17 cellular contexts compared by ENCODE assay signal in genomic region chr14:51609251-51609986, GRCh38. TPM values are rescaled to one million over a fixed set of nuclear protein-coding genes. Genes with fewer than 3 reads are reported as not detected.
A peak's percentile ranks its signal among the peaks of the same experiment; 100 is the strongest.
DNase-seq lines count a peak whose midpoint lies in the region; ATAC-seq, FAIRE-seq and TF ChIP-seq lines count a peak whose summit lies in the region.
"Had no signal": no experiment of that assay in that cellular context is flagged by ENCODE, and none has a peak within 500 bp of the region (broad histone marks: within the 10 kb centered on the region; RNA-seq: fewer than 3 reads in every experiment).

No MANE protein-coding gene starts in this region.

- BruUV-seq in endothelial cell of umbilical vein (replicated peaks; lab: Mats Ljungman, UMichigan), result no TSS peak

- H3K9ac ChIP-seq in endothelial cell of umbilical vein (replicated peaks; ENCODE audit: extremely low read depth, insufficient read depth, low read length) (no peak overlapping the region), skeletal muscle satellite cell (ENCODE audit: low read depth, low read length) (peak overlapping the region; percentile 19)
- H3K9ac ChIP-seq: BLaER1 had no signal

- no peaks in the 10 kb centered on the region for H3K36me3 Mint-ChIP-seq in GM23338 (ENCODE audit: low read depth)

- H4K20me1 ChIP-seq in GM23338 (replicated peaks; ENCODE audit: insufficient read depth) (no peaks in the 10 kb centered on the region), endothelial cell of umbilical vein (replicated peaks; ENCODE audit: control insufficient read depth, extremely low read depth, insufficient read depth, low read length) (no peaks in the 10 kb centered on the region)
- H4K20me1 ChIP-seq: BLaER1 had no signal

- H3K27ac ChIP-seq in GM23338 (ENCODE audit: low read depth) (no peak overlapping the region), endothelial cell of umbilical vein (ENCODE audit: insufficient read depth, low read depth, low read length) (no peak overlapping the region)
- H3K27ac ChIP-seq: BLaER1, ovary, Peyer's patch, upper lobe of right lung had no signal

- H3K4me2 ChIP-seq in GM23338, result no peak overlapping the region
- no peak overlapping the region for H3K4me2 ChIP-seq in endothelial cell of umbilical vein (ENCODE audit: insufficient read depth, low read length)
- peak overlapping the region; percentile 44 for H3K4me2 ChIP-seq in skeletal muscle satellite cell (ENCODE audit: low read length)
- H3K4me2 ChIP-seq: BLaER1 had no signal

- H3F3A ChIP-seq in GM23338 (replicated peaks; ENCODE audit: low read depth), result no peaks in the 10 kb centered on the region

- H3K4me3 ChIP-seq in GM23338 (no peak overlapping the region), endothelial cell of umbilical vein (replicated peaks in 1 of 3; ENCODE audit: insufficient read depth in 1 of 3, low read depth in 1 of 3, low read length in 3 of 3) (no peak overlapping the region), skeletal muscle satellite cell (ENCODE audit: low read length) (peak overlapping the region; percentile 12)
- H3K4me3 ChIP-seq: BLaER1, ovary, Peyer's patch, upper lobe of right lung had no signal

- CTCF ChIA-PET in endothelial cell of umbilical vein (lab: Charles Lee), result interaction anchor here (1.0 to 1.3 kb wide), 3 partner anchors 11 to 13 kb away, joined by 3 to 4 read pairs (median 3); no protein-coding TSS in a partner anchor

- no peaks in the 10 kb centered on the region for H3K9me1 ChIP-seq in endothelial cell of umbilical vein (replicated peaks; ENCODE audit: control insufficient read depth, extremely low read depth, insufficient read depth, low read length)

- no peaks in the 10 kb centered on the region for H3K79me2 ChIP-seq in GM23338 (replicated peaks; ENCODE audit: insufficient read depth)
- no peaks in the 10 kb centered on the region for H3K79me2 ChIP-seq in endothelial cell of umbilical vein (ENCODE audit: control insufficient read depth, insufficient read depth, low read length)

- no peaks in the 10 kb centered on the region for H3K27me3 Mint-ChIP-seq in GM23338 (ENCODE audit: insufficient read depth, low read depth, poor library complexity)

- intact Hi-C loops in endothelial cell of umbilical vein (cut with micrococcal nuclease), result no loop called here

- no peak for TF ChIP-seq POLR2A in endothelial cell of umbilical vein (IDR thresholded peaks at IDR 0.05; ENCODE audit: low read depth, low read length)

- H3K9me3 Mint-ChIP-seq in GM23338, result no peaks in the 10 kb centered on the region
- H3K9me3 Mint-ChIP-seq: T-helper 1 cell treated with Interleukin-12 subunit alpha and Interleukin-12 subunit beta and Interleukin-4 antibody, amounts not matched to agents 30 μg/mL and 1 μg/mL, for 36 hours had no signal

- ATAC-seq in GM23338, result no peak
- no peak for ATAC-seq in HG03439 (IDR thresholded peaks at IDR 0.05; ENCODE audit: unreplicated experiment)
- ATAC-seq: upper lobe of right lung had no signal

- H3K4me1 Mint-ChIP-seq in GM23338, result peaks cover 14% of the 10 kb centered on the region; the same call in 2 of the 3 replicates

- POLR2A ChIA-PET in endothelial cell of umbilical vein (lab: Charles Lee), result no interaction called here

- H2AFZ ChIP-seq in GM23338, result peak overlapping the region; percentile 84
- peak overlapping the region; percentile 66 for H2AFZ ChIP-seq in endothelial cell of umbilical vein (ENCODE audit: low read depth, low read length)

- H3K4me1 ChIP-seq in GM23338 (ENCODE audit: insufficient read depth) (no peaks in the 10 kb centered on the region), endothelial cell of umbilical vein (ENCODE audit: control insufficient read depth, extremely low read depth, insufficient read depth, low read length) (peaks cover 8% of the 10 kb centered on the region), skeletal muscle satellite cell (ENCODE audit: control insufficient read depth, insufficient read depth, low read length) (peaks cover 24% of the 10 kb centered on the region)
- H3K4me1 ChIP-seq: BLaER1, Peyer's patch, upper lobe of right lung had no signal

- no peaks in the 10 kb centered on the region for H3K9me3 ChIP-seq in endothelial cell of umbilical vein (replicated peaks; ENCODE audit: control insufficient read depth, insufficient read depth, low read length)
- H3K9me3 ChIP-seq in skeletal muscle satellite cell (replicated peaks; ENCODE audit: low read length), result no peaks in the 10 kb centered on the region
- H3K9me3 ChIP-seq: BLaER1, ovary, Peyer's patch, upper lobe of right lung had no signal

- dilution Hi-C loops in endothelial cell of umbilical vein (cut with MboI; ENCODE audit: extremely low pct_ligation_motif_present, low sequenced_read_pairs), result no loop called here

- DNase-seq in GM23338 (ENCODE audit: low spot score) (no peak), RCC 7860 (ENCODE audit: low spot score) (peak; percentile 10), endothelial cell of umbilical vein (ENCODE audit: low read depth, low spot score) (peak; percentile 21), amygdala (lab: John Stamatoyannopoulos, UW) (no peak), Ammon's horn (ENCODE audit: low spot score) (no peak)
- DNase-seq: activated naive CD4-positive, alpha-beta T cell treated with anti-CD3 and anti-CD28 coated beads, Interleukin-2, amount 50 U/mL, for 16 hours; central memory CD4-positive, alpha-beta T cell; NCI-H187; NCI-H526 treated with DMSO at 0.1 percent for 48 hours; ovary; Peyer's patch; stimulated activated naive CD4-positive, alpha-beta T cell; upper lobe of right lung had no signal

- no peak for TF ChIP-seq CTCF in GM23338 (conservative IDR thresholded peaks at IDR 0.05; ENCODE audit: low read depth in 2 of 2)
- TF ChIP-seq CTCF in endothelial cell of umbilical vein (IDR thresholded peaks at IDR 0.05; ENCODE audit: extremely low read depth in 1 of 2, insufficient read depth in 1 of 2, low read depth in 1 of 2, low read length in 2 of 2), result no peak

- peaks cover 10% of the 10 kb centered on the region; the same call in 1 of the 2 replicates for H3K9me2 ChIP-seq in GM23338 (ENCODE audit: insufficient read depth)

- no peak overlapping the region for H3K4me3 Mint-ChIP-seq in GM23338
- H3K4me3 Mint-ChIP-seq: T-helper 1 cell treated with Interleukin-12 subunit alpha and Interleukin-12 subunit beta and Interleukin-4 antibody, amounts not matched to agents 30 μg/mL and 1 μg/mL, for 36 hours had no signal

- no peak for FAIRE-seq in RCC 7860 (lab: Jason Lieb, UNC)
- FAIRE-seq in endothelial cell of umbilical vein (lab: Jason Lieb, UNC), result peak; percentile 54

- H3K27me3 ChIP-seq in GM23338 (ENCODE audit: insufficient read depth) (no peaks in the 10 kb centered on the region), endothelial cell of umbilical vein (ENCODE audit: control insufficient read depth in 2 of 2, insufficient read depth in 2 of 2, low read length in 2 of 2) (no peaks in the 10 kb centered on the region), skeletal muscle satellite cell (ENCODE audit: control insufficient read depth, insufficient read depth, low read length) (no peaks in the 10 kb centered on the region)
- H3K27me3 ChIP-seq: BLaER1, ovary, Peyer's patch, upper lobe of right lung had no signal

- H3K36me3 ChIP-seq in GM23338 (ENCODE audit: insufficient read depth), result no peaks in the 10 kb centered on the region
- no peaks in the 10 kb centered on the region for H3K36me3 ChIP-seq in endothelial cell of umbilical vein (ENCODE audit: control insufficient read depth in 2 of 2, extremely low read depth in 1 of 2, insufficient read depth in 2 of 2, low read length in 2 of 2)
- H3K36me3 ChIP-seq in skeletal muscle satellite cell (ENCODE audit: insufficient read depth, low read length), result no peaks in the 10 kb centered on the region
- H3K36me3 ChIP-seq: BLaER1, ovary, Peyer's patch, upper lobe of right lung had no signal

- H3K27ac Mint-ChIP-seq in GM23338, result no peak overlapping the region
- H3K27ac Mint-ChIP-seq: T-helper 1 cell treated with Interleukin-12 subunit alpha and Interleukin-12 subunit beta and Interleukin-4 antibody, amounts not matched to agents 30 μg/mL and 1 μg/mL, for 36 hours had no signal

TF ChIP-seq in GM23338, 12 proteins besides CTCF, POLR2A, EP300 and RAD21 (continues in another document):
- no peak for TF ChIP-seq POLR2AphosphoS5 (IDR thresholded peaks at IDR 0.05; ENCODE audit: low read depth)
- no peak for TF ChIP-seq ZNF114 (CRISPR knock-in tag; IDR thresholded peaks at IDR 0.05)
- TF ChIP-seq ZNF331 (CRISPR knock-in tag; IDR thresholded peaks at IDR 0.05; ENCODE audit: low read depth), result no peak

TF ChIP-seq in endothelial cell of umbilical vein, 7 proteins besides CTCF, POLR2A, EP300 and RAD21:
- no peak for TF ChIP-seq EZH2 (IDR thresholded peaks at IDR 0.05; ENCODE audit: borderline replicate concordance, low read depth, low read length, severe bottlenecking)
- TF ChIP-seq POLR2AphosphoS5 (IDR thresholded peaks at IDR 0.05; ENCODE audit: insufficient read depth, low read depth, low read length), result no peak
- TF ChIP-seq GATA2 (IDR thresholded peaks at IDR 0.05; ENCODE audit: insufficient read depth, insufficient read length, low read depth, low read length), result no peak
- TF ChIP-seq MAX (IDR thresholded peaks at IDR 0.05; ENCODE audit: insufficient read depth, insufficient read length), result no peak
- TF ChIP-seq FOS (IDR thresholded peaks at IDR 0.05; ENCODE audit: borderline replicate concordance, insufficient read depth, low read length), result no peak
- TF ChIP-seq JUN (IDR thresholded peaks at IDR 0.05; ENCODE audit: borderline replicate concordance, insufficient read depth, insufficient read length, low read depth), result no peak
- TF ChIP-seq MYC (IDR thresholded peaks at IDR 0.05; ENCODE audit: low read depth, low read length), result no peak
TF ChIP-seq in endothelial cell of umbilical vein: peak in this region for 0.

RNA-seq across cellular contexts. Expression of gene FRMD6, which starts 42.3 kb away (rescaled TPM):
- total RNA-seq in GM23338 (2014; rRNA removed; shearing (Covaris generic)), result 15.9 and 18.7 TPM in 2 replicates
- 5.4 and 5.7 TPM in 2 replicates for polyA plus RNA-seq in GM23338 (2016; fragmentation: Nextera tagmentation; extraction: Ambion mirVana)
- 92.2 and 97.1 TPM in 2 replicates for total RNA-seq in endothelial cell of umbilical vein
- polyA plus RNA-seq in endothelial cell of umbilical vein, result 69.0 and 82.7 TPM in 2 replicates
- polyA plus RNA-seq in endothelial cell of umbilical vein (2011; cell fraction: cytosol; rRNA removed), result 56.2 and 65.3 TPM in 2 replicates
- 158 and 179 TPM in 2 replicates for polyA plus RNA-seq in endothelial cell of umbilical vein (2011; cell fraction: nucleus; rRNA removed)
- polyA plus RNA-seq in endothelial cell of umbilical vein (2012), result 80.1 and 105 TPM in 2 replicates
- 231 and 246 TPM in 2 replicates for polyA minus RNA-seq in endothelial cell of umbilical vein
- polyA minus RNA-seq in endothelial cell of umbilical vein (2011; cell fraction: cytosol; rRNA and poly(A)+ RNA removed), result 13.4 TPM
- 309 and 372 TPM in 2 replicates for polyA minus RNA-seq in endothelial cell of umbilical vein (2011; cell fraction: nucleus; rRNA and poly(A)+ RNA removed)
- total RNA-seq in skeletal muscle satellite cell (2012; rRNA removed), result 148 and 178 TPM in 2 replicates

Comparison
In these comparisons a context has a peak if more than half of its experiments do, and no peak if none do; other contexts are left out.
1. DNase-seq: peak in RCC 7860 (single experiment) and endothelial cell of umbilical vein (single experiment); none in GM23338 (single experiment), amygdala (0 of 56) and Ammon's horn (single experiment).